12 cellular contexts compared by ENCODE assay signal in the genomic region with DNA sequence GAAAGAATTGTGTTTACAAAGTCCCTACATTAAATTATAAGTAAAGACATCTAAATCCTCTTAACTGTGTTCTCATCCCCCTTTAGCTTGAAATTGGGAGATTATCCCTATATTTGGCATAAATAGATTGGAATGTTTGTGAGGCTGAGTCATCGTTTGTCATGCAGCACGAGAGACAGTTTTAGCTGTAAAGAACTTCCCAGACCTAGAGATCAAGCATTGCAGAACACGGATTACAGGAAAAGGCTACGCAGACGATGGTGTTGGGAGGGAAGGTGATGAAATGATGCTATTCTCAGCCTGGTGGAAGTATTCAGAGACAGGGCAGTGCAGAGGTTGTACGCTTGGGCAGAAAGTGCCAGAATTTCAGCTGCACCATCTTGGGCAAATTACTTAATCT.
A peak's percentile ranks its signal among the peaks of the same experiment; 100 is the strongest.
DNase-seq lines count a peak whose midpoint lies in the region; ATAC-seq, FAIRE-seq and TF ChIP-seq lines count a peak whose summit lies in the region.
"Had no signal": no experiment of that assay in that cellular context is flagged by ENCODE, and none has a peak within 500 bp of the region (broad histone marks: within the 10 kb centered on the region; RNA-seq: fewer than 3 reads in every experiment).

No MANE protein-coding gene starts in this region.

- H3K4me3 Mint-ChIP-seq in activated CD4-positive, alpha-beta T cell treated with anti-CD3 and anti-CD28 coated beads, Interleukin-2, amount 10 ng/mL, durations not matched to agents 24 days and 14 days = no peak overlapping the region
- H3K4me3 Mint-ChIP-seq: brain had no signal

- 0 out of 2 replicates have a peak overlapping the region, but pooled peaks have one; percentile 45 for H3K4ac ChIP-seq in IMR-90 (ENCODE audit: low read depth, low read length)

- POLR2A ChIA-PET in IMR-90 (lab: Charles Lee; ENCODE audit: unreplicated experiment) (no interaction called here), HepG2 (lab: Yijun Ruan, JAX) (no interaction called here)

- no peak overlapping the region for H3K14ac ChIP-seq in IMR-90 (replicated peaks; ENCODE audit: low read depth, low read length)

- H3K27me3 Mint-ChIP-seq in activated CD4-positive, alpha-beta T cell treated with anti-CD3 and anti-CD28 coated beads, Interleukin-2, amount 10 ng/mL, durations not matched to agents 24 days and 14 days = no peaks in the 10 kb centered on the region
- H3K27me3 Mint-ChIP-seq: brain had no signal

- H3K18ac ChIP-seq in IMR-90 (ENCODE audit: low read depth, low read length) = no peak overlapping the region

- TF ChIP-seq EP300 in HepG2 (IDR thresholded peaks at IDR 0.05; ENCODE audit: low read depth in 2 of 2, low read length in 2 of 2) = no peak
- no peak for TF ChIP-seq EP300 in HepG2 (CRISPR knock-in tag; IDR thresholded peaks at IDR 0.05; ENCODE audit: borderline replicate concordance)

- H4K8ac ChIP-seq in IMR-90 (ENCODE audit: low read depth in 2 of 2, low read length in 2 of 2) = peak overlapping the region in 1 of 2 experiments; percentile 36; a peak in 2 of 4 replicates

- no peak overlapping the region for H3K23ac ChIP-seq in IMR-90 (ENCODE audit: low read depth, low read length)

- H3K36me3 ChIP-seq in IMR-90 (ENCODE audit: control insufficient read depth, insufficient read depth, low read length) (no peaks in the 10 kb centered on the region), HepG2 (replicated peaks in 1 of 2; ENCODE audit: control insufficient read depth in 1 of 2, insufficient read depth in 2 of 2, low read length in 2 of 2) (no peaks in the 10 kb centered on the region)

- DNase-seq in AG09309 (ENCODE audit: low read depth) (peak; percentile 91), IMR-90 (peak; percentile 94), choroid plexus epithelial cell (ENCODE audit: low read depth) (peak; percentile 98), HepG2 (ENCODE audit: low spot score) (peak; percentile 41), head of caudate nucleus (no peak)
- no peak for DNase-seq in activated CD4-positive, alpha-beta T cell treated with anti-CD3 and anti-CD28 coated beads, Interleukin-2, amount 10 ng/mL, durations not matched to agents 24 days and 14 days
- no peak for DNase-seq in activated CD4-positive, CD25-positive, alpha-beta regulatory T cell treated with anti-CD3 and anti-CD28 coated beads, Interleukin-2, amount 50 U/mL, for 72 hours
- DNase-seq: activated CD4-positive, alpha-beta T cell treated with anti-CD3 and anti-CD28 coated beads for 4 hours; DMS 273 treated with DMSO at 0.1 percent for 48 hours; NCI-H510A had no signal

- in situ Hi-C loops in IMR-90 (cut with MboI; ENCODE audit: low sequenced_read_pairs) = no loop called here
- in situ Hi-C loops in HepG2 (cut with HindIII; ENCODE audit: extremely low pct_ligation_motif_present, low pct_unique_long_range_greater_than_20kb) = no loop called here

- no peaks in the 10 kb centered on the region for H3K9me1 ChIP-seq in IMR-90 (ENCODE audit: insufficient read depth, low read length)

- no peak overlapping the region for H2AK9ac ChIP-seq in IMR-90 (replicated peaks; ENCODE audit: low read depth, low read length, poor library complexity)

- H3K27me3 ChIP-seq in IMR-90 (ENCODE audit: control insufficient read depth, insufficient read depth, low read length) (no peaks in the 10 kb centered on the region), HepG2 (ENCODE audit: control insufficient read depth in 1 of 2, insufficient read depth in 2 of 2, low read length in 2 of 2) (no peaks in the 10 kb centered on the region)

- H3K4me1 Mint-ChIP-seq in activated CD4-positive, alpha-beta T cell treated with anti-CD3 and anti-CD28 coated beads, Interleukin-2, amount 10 ng/mL, durations not matched to agents 24 days and 14 days = no peaks in the 10 kb centered on the region

- no peaks in the 10 kb centered on the region for H3K79me1 ChIP-seq in IMR-90 (ENCODE audit: low read depth in 1 of 2, low read length in 2 of 2)

- H3K4me1 ChIP-seq in IMR-90 (ENCODE audit: control insufficient read depth, insufficient read depth, low read length) (no peaks in the 10 kb centered on the region), HepG2 (ENCODE audit: insufficient read depth, low read length) (peaks cover 10% of the 10 kb centered on the region)

- TF ChIP-seq RAD21 in IMR-90 (IDR thresholded peaks at IDR 0.05; ENCODE audit: low read length) = no peak
- TF ChIP-seq RAD21 in HepG2 (CRISPR knock-in tag; IDR thresholded peaks at IDR 0.05) = no peak

- no peak overlapping the region for H2BK15ac ChIP-seq in IMR-90 (ENCODE audit: low read depth, low read length)

- 0% methylated on average over 3 of the region's 6 CpGs; no CpG with 5 or more reads in 1 of the 2 experiments for WGBS in IMR-90 (ENCODE audit: extremely low coverage in 2 of 2, insufficient read length in 1 of 2), 2 experiments
- 22% methylated on average over 6 of the region's 6 CpGs for WGBS in HepG2 (ENCODE audit: low lambda C conversion rate)

- TF ChIP-seq CTCF in AG09309 (IDR thresholded peaks at IDR 0.05; ENCODE audit: control insufficient read depth, insufficient read depth, low read depth, low read length, missing control alignments) (no peak), IMR-90 (conservative IDR thresholded peaks at IDR 0.05; ENCODE audit: low read depth, low read length) (no peak), choroid plexus epithelial cell (conservative IDR thresholded peaks at IDR 0.05; ENCODE audit: low read depth, low read length) (no peak), HepG2 (CRISPR knock-in tag; IDR thresholded peaks at IDR 0.05) (no peak)

- H3K4me2 ChIP-seq in IMR-90 (ENCODE audit: low read depth, low read length) = peak overlapping the region; percentile 2; the same call in 1 of the 2 replicates
- H3K4me2 ChIP-seq in HepG2 (ENCODE audit: low read depth, low read length) = no peak overlapping the region

- H3K4me3 ChIP-seq in AG09309 (ENCODE audit: control insufficient read depth, low read depth, low read length) (no peak overlapping the region), IMR-90 (ENCODE audit: insufficient read depth, low read depth, low read length) (no peak overlapping the region), choroid plexus epithelial cell (ENCODE audit: low read depth, low read length) (no peak overlapping the region), HepG2 (replicated peaks in 1 of 3; ENCODE audit: insufficient read depth in 1 of 3, low read depth in 2 of 3, low read length in 3 of 3) (no peak overlapping the region)

- H2BK5ac ChIP-seq in IMR-90 (ENCODE audit: low read depth, low read length, poor library complexity, severe bottlenecking) = no peak overlapping the region

- no peak overlapping the region for H2AK5ac ChIP-seq in IMR-90 (ENCODE audit: low read depth, low read length)

- no peak overlapping the region for H4K91ac ChIP-seq in IMR-90 (ENCODE audit: insufficient read depth, low read depth, low read length)

- no peak overlapping the region for H3K27ac Mint-ChIP-seq in activated CD4-positive, alpha-beta T cell treated with anti-CD3 and anti-CD28 coated beads, Interleukin-2, amount 10 ng/mL, durations not matched to agents 24 days and 14 days

- H2BK120ac ChIP-seq in IMR-90 (ENCODE audit: low read depth, low read length) = 0 out of 2 replicates have a peak overlapping the region, but pooled peaks have one; percentile 2

- no TSS peak for BruUV-seq in IMR-90 (replicated peaks; lab: Mats Ljungman, UMichigan)
- no TSS peak for BruUV-seq in HepG2 (replicated peaks; lab: Mats Ljungman, UMichigan)

- H4K20me1 ChIP-seq in IMR-90 (ENCODE audit: insufficient read depth, low read length) (no peaks in the 10 kb centered on the region), HepG2 (ENCODE audit: insufficient read depth, low read length) (no peaks in the 10 kb centered on the region)

- peak overlapping the region; percentile 35; the same call in 1 of the 2 replicates for H2BK20ac ChIP-seq in IMR-90 (ENCODE audit: low read depth, low read length)

- H3K27ac ChIP-seq in IMR-90 (ENCODE audit: insufficient read depth, low read length) = no peak overlapping the region
- no peak overlapping the region for H3K27ac ChIP-seq in HepG2 (ENCODE audit: extremely low read length, insufficient read depth, low read length)

- intact Hi-C loops in IMR-90 (cut with micrococcal nuclease) = no loop called here
- intact Hi-C loops in HepG2 (cut with micrococcal nuclease; ENCODE audit: unreplicated experiment) = no loop called here
- intact Hi-C loops in activated CD4-positive, alpha-beta T cell treated with anti-CD3 and anti-CD28 coated beads, Interleukin-2, amount 10 ng/mL, durations not matched to agents 24 days and 14 days (cut with micrococcal nuclease) = no loop called here
- intact Hi-C loops in head of caudate nucleus (cut with DNase I) = no loop called here

- no peak overlapping the region for H3K56ac ChIP-seq in IMR-90 (ENCODE audit: extremely low read depth, insufficient read depth, low read length)

- H3K9me3 Mint-ChIP-seq in activated CD4-positive, alpha-beta T cell treated with anti-CD3 and anti-CD28 coated beads, Interleukin-2, amount 10 ng/mL, durations not matched to agents 24 days and 14 days = no peaks in the 10 kb centered on the region
- H3K9me3 Mint-ChIP-seq: brain had no signal

- H3K9me3 ChIP-seq in IMR-90 (ENCODE audit: control insufficient read depth, insufficient read depth, low read length) (no peaks in the 10 kb centered on the region), HepG2 (ENCODE audit: low read length) (no peaks in the 10 kb centered on the region)

- no peak overlapping the region for H4K5ac ChIP-seq in IMR-90 (ENCODE audit: low read depth, low read length)

- TF ChIP-seq POLR2A in IMR-90 (IDR thresholded peaks at IDR 0.05; ENCODE audit: low read depth, low read length) (no peak), HepG2 (IDR thresholded peaks at IDR 0.05; ENCODE audit: insufficient read depth in 1 of 2, low read depth in 2 of 2, low read length in 2 of 2) (no peak)

- FAIRE-seq in HepG2 (lab: Jason Lieb, UNC) = no peak

- CTCF ChIA-PET in IMR-90 (lab: Yijun Ruan, JAX) = no interaction called here
- CTCF ChIA-PET in HepG2 (lab: Yijun Ruan, JAX; ENCODE audit: low intra/inter-chr PET ratio, low total read pairs) = no interaction called here

- H3K36me3 Mint-ChIP-seq in activated CD4-positive, alpha-beta T cell treated with anti-CD3 and anti-CD28 coated beads, Interleukin-2, amount 10 ng/mL, durations not matched to agents 24 days and 14 days (ENCODE audit: low read depth) = no peaks in the 10 kb centered on the region
- H3K36me3 Mint-ChIP-seq: brain had no signal

- dilution Hi-C loops in IMR-90 (cut with HindIII; ENCODE audit: low sequenced_read_pairs, unreplicated experiment) = no loop called here

- H3K79me2 ChIP-seq in HepG2 (ENCODE audit: insufficient read depth, low read length) = no peaks in the 10 kb centered on the region

- H3K9ac ChIP-seq in IMR-90 (ENCODE audit: low read depth, low read length) (no peak overlapping the region), HepG2 (ENCODE audit: insufficient read depth, low read depth, low read length) (no peak overlapping the region)

- H2AFZ ChIP-seq in IMR-90 (replicated peaks; ENCODE audit: low read length, poor library complexity) = peak overlapping the region; percentile 52
- H2AFZ ChIP-seq in HepG2 (ENCODE audit: low read length) = no peak overlapping the region

- ATAC-seq in IMR-90 (ENCODE audit: low read depth) = peak; percentile 89
- ATAC-seq in HepG2 = no peak
- no peak for ATAC-seq in GM21423 (IDR thresholded peaks at IDR 0.05; ENCODE audit: unreplicated experiment)

TF ChIP-seq in IMR-90, 13 proteins besides CTCF, POLR2A, EP300 and RAD21 (continues in another document):
- no peak for TF ChIP-seq MAZ (IDR thresholded peaks at IDR 0.05; ENCODE audit: borderline replicate concordance, low read depth, low read length)

Comparison
In these comparisons a context has a peak if more than half of its experiments do, and no peak if none do; other contexts are left out.
1. DNase-seq: peak in AG09309 (single experiment), IMR-90 (single experiment), choroid plexus epithelial cell (single experiment) and HepG2 (single experiment); none in activated CD4-positive, alpha-beta T cell treated with anti-CD3 and anti-CD28 coated beads, Interleukin-2, amount 10 ng/mL, durations not matched to agents 24 days and 14 days (single experiment), activated CD4-positive, CD25-positive, alpha-beta regulatory T cell treated with anti-CD3 and anti-CD28 coated beads, Interleukin-2, amount 50 U/mL, for 72 hours (single experiment) and head of caudate nucleus (0 of 42).